In genomic region chr10:128263891-128264688, GRCh38 we compare ENCODE assay signal across 8 cellular contexts.
DNase-seq lines count a peak whose midpoint lies in the region; ATAC-seq, FAIRE-seq and TF ChIP-seq lines count a peak whose summit lies in the region.

No MANE protein-coding gene starts in this region.

- no peaks in the 10 kb centered on the region for H3K27me3 ChIP-seq in fibroblast of lung (ENCODE audit: control insufficient read depth, insufficient read depth, low read length)

- H3K36me3 ChIP-seq in fibroblast of lung (ENCODE audit: control insufficient read depth, insufficient read depth, low read length) = no peaks in the 10 kb centered on the region

- peak; percentile 78 for ATAC-seq in GM21528 (IDR thresholded peaks at IDR 0.05; ENCODE audit: low FRiP score, unreplicated experiment)

- H2AFZ ChIP-seq in fibroblast of lung (ENCODE audit: low read length) = no peak overlapping the region

- no peaks in the 10 kb centered on the region for H3K79me2 ChIP-seq in fibroblast of lung (ENCODE audit: control insufficient read depth, insufficient read depth, low read length)

- no peaks in the 10 kb centered on the region for H4K20me1 ChIP-seq in fibroblast of lung (ENCODE audit: control insufficient read depth, extremely low read depth, insufficient read depth, low read length)

- no peak overlapping the region for H3K4me3 ChIP-seq in fibroblast of lung (replicated peaks in 1 of 4; ENCODE audit: control extremely low read depth in 1 of 4, insufficient read depth in 1 of 4, low read depth in 3 of 4, low read length in 4 of 4)

- H3K4me2 ChIP-seq in fibroblast of lung (ENCODE audit: extremely low read depth, insufficient read depth, low read length) = no peak overlapping the region

- H3K9me3 ChIP-seq in fibroblast of lung (ENCODE audit: control insufficient read depth, insufficient read depth, low read depth, low read length) = no peaks in the 10 kb centered on the region

- H3K4me1 ChIP-seq in fibroblast of lung (ENCODE audit: control insufficient read depth, extremely low read depth, insufficient read depth, low read length) = no peaks in the 10 kb centered on the region

- H3K9ac ChIP-seq in fibroblast of lung (ENCODE audit: insufficient read depth, low read length) = no peak overlapping the region

- no peak for FAIRE-seq in urothelium cell line (lab: Jason Lieb, UNC)

- no peak overlapping the region for H3K27ac ChIP-seq in fibroblast of lung (ENCODE audit: insufficient read depth, low read length)

- DNase-seq in DMS 273 (lab: John Stamatoyannopoulos, UW; ENCODE audit: unreplicated experiment) = peak; percentile 74
- peak; percentile 29 for DNase-seq in NCI-H345 treated with DMSO at 0.1 percent for 48 hours (lab: John Stamatoyannopoulos, UW; ENCODE audit: unreplicated experiment)
- peak; percentile 75 for DNase-seq in activated CD8-positive, alpha-beta memory T cell treated with anti-CD3 and anti-CD28 coated beads, Interleukin-2, amount 50 U/mL, for 48 hours
- DNase-seq in fibroblast of lung (ENCODE audit: low read depth in 2 of 2) = peak; percentile 16 to 50
- DNase-seq in nucleus accumbens (lab: John Stamatoyannopoulos, UW) = peak in 43 of 56 donors; percentile 1 to 83 (median 35)
- DNase-seq in urothelium cell line (ENCODE audit: low spot score) = peak; percentile 42
- no peak for DNase-seq in NCI-H1048 (lab: John Stamatoyannopoulos, UW)

- TF ChIP-seq CTCF in fibroblast of lung (conservative IDR thresholded peaks at IDR 0.05 in 1 of 2, IDR thresholded peaks at IDR 0.05 in 1 of 2; ENCODE audit: low read depth in 1 of 2, low read length in 2 of 2) = peak; percentile 35 to 63
